In genomic region chr1:40059292-40059959, GRCh38 we compare ENCODE assay signal across 8 cellular contexts. TPM values are rescaled to one million over a fixed set of nuclear protein-coding genes. Genes with fewer than 3 reads are reported as not detected.
A peak's percentile ranks its signal among the peaks of the same experiment; 100 is the strongest.
DNase-seq lines count a peak whose midpoint lies in the region; ATAC-seq and TF ChIP-seq lines count a peak whose summit lies in the region.

No MANE protein-coding gene starts in this region.

- peak overlapping the region; percentile 29 to 57 (median 46); a peak in 17 of 20 replicates for H3K4me3 ChIP-seq in BLaER1 treated with 17β-estradiol and CSF1 and Interleukin-3, amounts not matched to agents 10 nM and 100 nM
- H3K4me3 ChIP-seq in Peyer's patch: no peak overlapping the region

- H3K27ac Mint-ChIP-seq in effector memory CD8-positive, alpha-beta T cell: peak overlapping the region; percentile 67 to 96
- peak overlapping the region; percentile 77 to 95 for H3K27ac Mint-ChIP-seq in natural killer cell

- no peaks in the 10 kb centered on the region for H3K27me3 Mint-ChIP-seq in effector memory CD8-positive, alpha-beta T cell
- H3K27me3 Mint-ChIP-seq in natural killer cell (ENCODE audit: low read depth in 2 of 2): no peaks in the 10 kb centered on the region

- H3K36me3 Mint-ChIP-seq in effector memory CD8-positive, alpha-beta T cell (ENCODE audit: insufficient read depth): peaks cover 78% of the 10 kb centered on the region
- H3K36me3 Mint-ChIP-seq in natural killer cell: peaks cover 8% of the 10 kb centered on the region

- peak overlapping the region; percentile 71 to 85 for H3K4me3 Mint-ChIP-seq in effector memory CD8-positive, alpha-beta T cell
- peak overlapping the region; percentile 85 for H3K4me3 Mint-ChIP-seq in natural killer cell

- no peaks in the 10 kb centered on the region for H3K9me3 Mint-ChIP-seq in effector memory CD8-positive, alpha-beta T cell
- H3K9me3 Mint-ChIP-seq in natural killer cell: no peaks in the 10 kb centered on the region

- TF ChIP-seq POLR2A in Peyer's patch (IDR thresholded peaks at IDR 0.05): no peak

- H3K9me3 ChIP-seq in BLaER1 treated with 17β-estradiol and CSF1 and Interleukin-3, amounts not matched to agents 10 nM and 100 nM (replicated peaks in 1 of 11): peaks cover 0 to 3% (median 0%) of the 10 kb centered on the region in 11 experiments; a peak in 1 of 22 replicates
- no peaks in the 10 kb centered on the region for H3K9me3 ChIP-seq in Peyer's patch

- peak; percentile 57 for ATAC-seq in GM21576 (IDR thresholded peaks at IDR 0.05; ENCODE audit: unreplicated experiment)
- peak; percentile 81 for ATAC-seq in effector memory CD8-positive, alpha-beta T cell (replicated peaks)
- peak; percentile 72 to 80 (median 80) for ATAC-seq in natural killer cell

- TF ChIP-seq CTCF in Peyer's patch (IDR thresholded peaks at IDR 0.05) (peak in 1 of 6 experiments; percentile 6), natural killer cell (IDR thresholded peaks at IDR 0.05) (no peak)

- peak overlapping the region; percentile 75 to 99 (median 97); a peak in 21 of 22 replicates for H3K27ac ChIP-seq in BLaER1 treated with 17β-estradiol and CSF1 and Interleukin-3, amounts not matched to agents 10 nM and 100 nM
- peak overlapping the region; percentile 34 to 76 (median 64) for H3K27ac ChIP-seq in Peyer's patch

- peaks cover 71 to 98% (median 83%) of the 10 kb centered on the region in 11 experiments for H3K36me3 ChIP-seq in BLaER1 treated with 17β-estradiol and CSF1 and Interleukin-3, amounts not matched to agents 10 nM and 100 nM
- H3K36me3 ChIP-seq in Peyer's patch: peaks cover 0 to 49% (median 0%) of the 10 kb centered on the region in 3 donors

- DNase-seq in Peyer's patch (no peak), natural killer cell (no peak), medulla oblongata (ENCODE audit: extremely low spot score) (no peak)
- DNase-seq in effector memory CD8-positive, alpha-beta T cell: no peak
- DNase-seq in stimulated activated CD4-positive, alpha-beta T cell treated with anti-CD3 and anti-CD28 coated beads, Interleukin-2, amount 100 ng/mL, for 48 hours: no peak
- no peak for DNase-seq in activated effector memory CD4-positive, alpha-beta T cell treated with Interleukin-2 at 50 U/mL for 16 hours

- no peaks in the 10 kb centered on the region for H3K27me3 ChIP-seq in BLaER1 treated with 17β-estradiol and CSF1 and Interleukin-3, amounts not matched to agents 10 nM and 100 nM
- H3K27me3 ChIP-seq in Peyer's patch: no peaks in the 10 kb centered on the region

- peaks cover 82 to 100% (median 98%) of the 10 kb centered on the region in 10 experiments for H3K4me1 ChIP-seq in BLaER1 treated with 17β-estradiol and CSF1 and Interleukin-3, amounts not matched to agents 10 nM and 100 nM
- H3K4me1 ChIP-seq in Peyer's patch: peaks cover under 1 to 61% (median 25%) of the 10 kb centered on the region in 4 donors

- intact Hi-C loops in natural killer cell (cut with micrococcal nuclease): loop anchor here (2.0 kb wide), 1 partner anchor 19 kb away; the partner anchor contains the start of gene CAP1

- H4K20me1 ChIP-seq in BLaER1 treated with 17β-estradiol and CSF1 and Interleukin-3, amounts not matched to agents 10 nM and 100 nM: peaks cover 0 to 97% (median 0%) of the 10 kb centered on the region in 11 experiments; a peak in 6 of 22 replicates

- H3K9ac ChIP-seq in BLaER1 treated with 17β-estradiol and CSF1 and Interleukin-3, amounts not matched to agents 10 nM and 100 nM: peak overlapping the region; percentile 73 to 87 (median 84); a peak in 21 of 22 replicates

- H3K4me2 ChIP-seq in BLaER1 treated with 17β-estradiol and CSF1 and Interleukin-3, amounts not matched to agents 10 nM and 100 nM: peak overlapping the region; percentile 78 to 100 (median 91)

- H3K4me1 Mint-ChIP-seq in effector memory CD8-positive, alpha-beta T cell (ENCODE audit: low read depth in 2 of 2): peaks cover 71 to 92% of the 10 kb centered on the region in 2 donors
- H3K4me1 Mint-ChIP-seq in natural killer cell: peaks cover 85 to 93% of the 10 kb centered on the region in 2 donors

RNA-seq across cellular contexts. Expression of gene CAP1, which starts 18.9 kb away (rescaled TPM):
- total RNA-seq in Peyer's patch: 100 to 1,000 TPM; 135 to 229 (median 182) TPM
- 100 to 1,000 TPM; 482 to 541 (median 537) TPM for total RNA-seq in natural killer cell

RNA-seq across cellular contexts. Expression of gene PPT1, which starts 37.6 kb away (rescaled TPM):
- total RNA-seq in Peyer's patch: 10 to 100 TPM in 3 of 4 donors, 1 to 10 TPM in 1; 9.6 to 23.4 (median 11.6) TPM
- 10 to 100 TPM; 24.9 to 34.5 (median 29.9) TPM for total RNA-seq in natural killer cell

Comparison
In these comparisons a context has a peak if more than half of its experiments do, and no peak if none do; other contexts are left out.
1. H3K4me3 ChIP-seq: peak in BLaER1 treated with 17β-estradiol and CSF1 and Interleukin-3, amounts not matched to agents 10 nM and 100 nM (10 of 10); none in Peyer's patch (0 of 4).
2. Peak in every context shown above with its lines, with median percentiles within 50 percentile points of each other: ATAC-seq.